ENCODE assay signal across 31 cellular contexts in the genomic region with DNA sequence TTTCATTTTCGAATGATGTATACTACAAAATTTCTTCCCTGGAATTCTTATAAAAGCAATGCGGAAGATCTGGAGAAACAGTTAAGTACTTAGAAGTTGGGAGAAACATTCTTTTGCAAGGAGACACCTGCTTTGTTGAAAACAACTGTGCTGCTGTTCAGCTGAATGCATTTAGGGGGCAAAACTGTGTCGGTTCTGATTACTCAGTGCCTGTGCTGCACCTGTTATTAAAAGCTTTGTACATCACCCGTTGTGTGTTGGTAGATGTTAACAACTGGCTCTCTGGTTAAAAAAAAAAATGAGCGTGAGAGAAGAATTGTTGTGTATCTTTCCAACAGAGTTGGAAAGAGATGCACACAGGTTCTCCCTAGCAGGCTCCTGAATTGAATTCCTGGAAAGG.
"Had no signal": no experiment of that assay in that cellular context is flagged by ENCODE, and none has a peak within 500 bp of the region (broad histone marks: within the 10 kb centered on the region; RNA-seq: fewer than 3 reads in every experiment).

No MANE protein-coding gene starts in this region.

- H2AFZ ChIP-seq: PC-9 had no signal

- H3K4me3 ChIP-seq: MG63, PC-9, SK-N-MC had no signal

- H3K36me3 ChIP-seq: MG63, WERI-Rb-1 had no signal

- H3K27me3 ChIP-seq: MG63 had no signal

- H3K27ac ChIP-seq: KMS-11, PC-9, SK-N-MC, WERI-Rb-1 had no signal

- H3K4me2 ChIP-seq: KMS-11, PC-9 had no signal

- DNase-seq: activated CD4-positive, alpha-beta memory T cell treated with anti-CD3 and anti-CD28 coated beads, Interleukin-2, amount 10 ng/mL, durations not matched to agents 7 days and 5 days; activated CD4-positive, alpha-beta T cell treated with anti-CD3 and anti-CD28 coated beads for 1 hour; activated CD4-positive, alpha-beta T cell treated with anti-CD3 and anti-CD28 coated beads for 48 hours; activated CD4-positive, CD25-positive, alpha-beta regulatory T cell; activated CD8-positive, alpha-beta memory T cell treated with anti-CD3 and anti-CD28 coated beads for 24 hours; activated CD8-positive, alpha-beta memory T cell treated with anti-CD3 and anti-CD28 coated beads, Interleukin-2, amount 10 ng/mL, durations not matched to agents 7 days and 5 days; activated CD8-positive, alpha-beta memory T cell treated with anti-CD3 and anti-CD28 coated beads, Interleukin-2, amount 50 U/mL, for 48 hours; activated effector memory CD4-positive, alpha-beta T cell treated with Interleukin-2 at 50 U/mL for 16 hours; activated naive CD4-positive, alpha-beta T cell treated with anti-CD3 and anti-CD28 coated beads, Interleukin-2, amount 10 ng/mL, durations not matched to agents 7 days and 5 days; activated naive CD8-positive, alpha-beta T cell treated with anti-CD3 and anti-CD28 coated beads, Interleukin-2, amount 50 U/mL, for 24 hours; activated T-cell treated with anti-CD3 and anti-CD28 coated beads, Interleukin-2, amount 50 U/mL, for 48 hours; anterior cingulate cortex; caudate nucleus; cerebellar nuclear complex; MG63; NCI-H1048; NCI-H1105 treated with DMSO at 0.1 percent for 48 hours; NCI-H1436; NCI-H1694; NCI-H2029; NCI-H2107; NCI-H226; NCI-H446 treated with DMSO at 0.1 percent for 48 hours; NCI-H524; NK-92 treated with Interleukin-12 subunit alpha and Interleukin-12 subunit beta, amount 100 ng/mL, for 24 hours; PC-9; Right ventricle myocardium superior; T1000; WERI-Rb-1 had no signal

- H3K9me3 ChIP-seq: MG63 had no signal
